36 cellular contexts compared by ENCODE assay signal in the genomic region with DNA sequence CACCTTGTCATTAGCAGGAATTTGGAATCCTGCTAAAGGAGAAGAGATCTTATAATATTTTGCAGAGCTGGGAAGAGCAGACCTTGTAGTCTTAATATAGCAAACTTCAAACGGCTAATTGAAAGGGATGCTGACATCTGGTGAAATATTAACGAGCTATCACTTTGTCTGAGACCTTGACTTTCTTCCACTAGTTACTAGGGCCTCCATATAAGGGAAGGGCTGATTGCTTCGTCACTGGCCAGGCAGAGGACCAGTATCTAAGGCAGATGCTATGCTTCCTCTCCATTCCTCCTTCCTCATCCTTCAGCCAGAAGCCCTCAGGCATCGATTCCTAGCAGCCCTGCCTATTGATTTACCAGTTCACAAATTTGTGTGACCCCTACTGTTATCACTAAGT. TPM values are rescaled to one million over a fixed set of nuclear protein-coding genes. Genes with fewer than 3 reads are reported as not detected.
"Had no signal": no experiment of that assay in that cellular context is flagged by ENCODE, and none has a peak within 500 bp of the region (broad histone marks: within the 10 kb centered on the region; RNA-seq: fewer than 3 reads in every experiment).

No MANE protein-coding gene starts in this region.

- H3K36me3 ChIP-seq: adrenal gland, colonic mucosa, esophagus squamous epithelium, gastroesophageal sphincter, WERI-Rb-1 had no signal

- H3K4me3 ChIP-seq: adrenal gland, body of pancreas, colonic mucosa, esophagus squamous epithelium, gastroesophageal sphincter had no signal

- H3K9me3 ChIP-seq: adrenal gland, body of pancreas, colonic mucosa had no signal

- H3K4me1 ChIP-seq: adrenal gland, colonic mucosa, esophagus squamous epithelium, gastroesophageal sphincter had no signal

- H3K27me3 ChIP-seq: adrenal gland, body of pancreas, colonic mucosa, esophagus squamous epithelium, gastroesophageal sphincter had no signal

- DNase-seq: activated B cell treated with CpG ODN at 0.5 μM for 24 hours; activated CD4-positive, alpha-beta T cell treated with anti-CD3 and anti-CD28 coated beads for 48 hours; activated CD4-positive, alpha-beta T cell treated with anti-CD3 and anti-CD28 coated beads, Interleukin-2, amount 50 U/mL, for 1 hour; activated CD4-positive, alpha-beta T cell treated with anti-CD3 and anti-CD28 coated beads, Interleukin-2, amount 50 U/mL, for 48 hours; activated CD8-positive, alpha-beta memory T cell treated with anti-CD3 and anti-CD28 coated beads, Interleukin-2, amount 10 ng/mL, durations not matched to agents 7 days and 5 days; activated CD8-positive, alpha-beta memory T cell treated with anti-CD3 and anti-CD28 coated beads, Interleukin-2, amount 50 U/mL, for 4 hours; activated CD8-positive, alpha-beta T cell treated with anti-CD3 and anti-CD28 coated beads, Interleukin-2, amount 10 ng/mL, durations not matched to agents 7 days and 5 days; activated effector memory CD4-positive, alpha-beta T cell treated with anti-CD3 and anti-CD28 coated beads, Interleukin-2, amount 50 U/mL, for 16 hours; activated naive CD4-positive, alpha-beta T cell treated with anti-CD3 and anti-CD28 coated beads for 36 hours; activated naive CD8-positive, alpha-beta T cell treated with anti-CD3 and anti-CD28 coated beads for 36 hours; activated naive CD8-positive, alpha-beta T cell treated with anti-CD3 and anti-CD28 coated beads, Interleukin-2, amount 50 U/mL, for 24 hours; activated T-cell treated with anti-CD3 and anti-CD28 coated beads, Interleukin-2, amount 50 U/mL, for 1 hour; activated T-cell treated with anti-CD3 and anti-CD28 coated beads, Interleukin-2, amount 50 U/mL, for 48 hours; central memory CD4-positive, alpha-beta T cell; cerebellar nuclear complex; colonic mucosa; effector CD8-positive, alpha-beta T cell; esophagus squamous epithelium; foreskin melanocyte; T-helper 1 cell; T-helper 17 cell; T1000; WERI-Rb-1 had no signal

- ATAC-seq: activated CD4-positive, CD25-positive, alpha-beta regulatory T cell treated with anti-CD3 and anti-CD28 coated beads, Interleukin-2, amount 50 U/mL, for 24 hours; activated CD8-positive, alpha-beta memory T cell treated with anti-CD3 and anti-CD28 coated beads, Interleukin-2, amount 10 ng/mL, durations not matched to agents 7 days and 5 days; activated CD8-positive, alpha-beta T cell treated with anti-CD3 and anti-CD28 coated beads, Interleukin-2, amount 10 ng/mL, durations not matched to agents 7 days and 5 days; activated naive CD8-positive, alpha-beta T cell treated with anti-CD3 and anti-CD28 coated beads, Interleukin-2, amount 50 U/mL, for 24 hours; gastroesophageal sphincter; T-helper 17 cell had no signal

- H3K27ac ChIP-seq: body of pancreas, colonic mucosa, epithelial cell of prostate, esophagus squamous epithelium, gastroesophageal sphincter, WERI-Rb-1 had no signal

RNA-seq across cellular contexts. Expression of a gene that starts 6.0 kb away (rescaled TPM):
- total RNA-seq: activated B cell treated with CpG ODN at 0.5 μM for 24 hours; activated CD8-positive, alpha-beta memory T cell treated with anti-CD3 and anti-CD28 coated beads for 36 hours; activated CD8-positive, alpha-beta memory T cell treated with anti-CD3 and anti-CD28 coated beads, Interleukin-2, amount 10 ng/mL, durations not matched to agents 7 days and 5 days; activated CD8-positive, alpha-beta T cell treated with anti-CD3 and anti-CD28 coated beads, Interleukin-2, amount 10 ng/mL, durations not matched to agents 7 days and 5 days; activated naive CD4-positive, alpha-beta T cell treated with anti-CD3 and anti-CD28 coated beads for 36 hours; activated naive CD8-positive, alpha-beta T cell treated with anti-CD3 and anti-CD28 coated beads for 36 hours; activated T-helper 1 cell treated with anti-CD3 and anti-CD28 coated beads, Interleukin-12 subunit alpha, Interleukin-12 subunit beta, Interleukin-2, Interleukin-4 antibody, amounts not matched to agents 30 ng/mL and 10 ng/mL and 1 ng/mL, durations not matched to agents 14 hours and 24 hours and 36 hours; activated T-helper 2 cell treated with anti-CD3 and anti-CD28 coated beads, Interferon-gamma antibody, Interleukin-2, Interleukin-4, amounts not matched to agents 10 μg/mL and 5 μg/mL and 100 μg/mL, durations not matched to agents 14 hours and 24 hours and 36 hours; adrenal gland; colonic mucosa; dermis microvascular lymphatic vessel endothelial cell; endothelial cell of umbilical vein; fibroblast of lung; fibroblast of villous mesenchyme; glomerular endothelial cell; T-helper 17 cell had no signal
